In the genomic region with DNA sequence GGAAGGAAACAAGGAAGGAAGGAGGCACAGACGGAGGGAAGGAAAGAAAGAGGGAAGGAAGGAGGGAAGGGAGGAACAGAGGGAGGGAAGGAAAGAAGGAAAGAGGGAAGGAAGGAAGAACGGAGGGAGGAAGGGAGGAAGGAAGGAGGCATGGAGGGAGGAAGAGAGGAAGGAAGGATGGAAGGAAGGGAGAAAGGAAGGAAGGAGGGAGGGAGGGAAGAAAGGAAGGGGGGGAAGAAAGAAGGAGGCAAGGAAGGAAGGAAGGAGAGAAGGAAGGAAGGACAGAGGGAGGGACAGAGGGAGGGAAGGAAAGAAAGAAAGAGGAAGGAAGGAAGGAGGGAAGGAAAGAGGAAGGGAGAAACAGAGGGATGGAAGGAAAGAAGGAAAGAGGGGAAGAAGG, we compare ENCODE assay signal across 1 cellular context.
TF ChIP-seq lines count a peak whose summit lies in the region.

No MANE protein-coding gene starts in this region.

TF ChIP-seq in HepG2, 621 proteins besides CTCF, POLR2A, EP300 and RAD21 (continued from another document):
- TF ChIP-seq, protein P1, sequence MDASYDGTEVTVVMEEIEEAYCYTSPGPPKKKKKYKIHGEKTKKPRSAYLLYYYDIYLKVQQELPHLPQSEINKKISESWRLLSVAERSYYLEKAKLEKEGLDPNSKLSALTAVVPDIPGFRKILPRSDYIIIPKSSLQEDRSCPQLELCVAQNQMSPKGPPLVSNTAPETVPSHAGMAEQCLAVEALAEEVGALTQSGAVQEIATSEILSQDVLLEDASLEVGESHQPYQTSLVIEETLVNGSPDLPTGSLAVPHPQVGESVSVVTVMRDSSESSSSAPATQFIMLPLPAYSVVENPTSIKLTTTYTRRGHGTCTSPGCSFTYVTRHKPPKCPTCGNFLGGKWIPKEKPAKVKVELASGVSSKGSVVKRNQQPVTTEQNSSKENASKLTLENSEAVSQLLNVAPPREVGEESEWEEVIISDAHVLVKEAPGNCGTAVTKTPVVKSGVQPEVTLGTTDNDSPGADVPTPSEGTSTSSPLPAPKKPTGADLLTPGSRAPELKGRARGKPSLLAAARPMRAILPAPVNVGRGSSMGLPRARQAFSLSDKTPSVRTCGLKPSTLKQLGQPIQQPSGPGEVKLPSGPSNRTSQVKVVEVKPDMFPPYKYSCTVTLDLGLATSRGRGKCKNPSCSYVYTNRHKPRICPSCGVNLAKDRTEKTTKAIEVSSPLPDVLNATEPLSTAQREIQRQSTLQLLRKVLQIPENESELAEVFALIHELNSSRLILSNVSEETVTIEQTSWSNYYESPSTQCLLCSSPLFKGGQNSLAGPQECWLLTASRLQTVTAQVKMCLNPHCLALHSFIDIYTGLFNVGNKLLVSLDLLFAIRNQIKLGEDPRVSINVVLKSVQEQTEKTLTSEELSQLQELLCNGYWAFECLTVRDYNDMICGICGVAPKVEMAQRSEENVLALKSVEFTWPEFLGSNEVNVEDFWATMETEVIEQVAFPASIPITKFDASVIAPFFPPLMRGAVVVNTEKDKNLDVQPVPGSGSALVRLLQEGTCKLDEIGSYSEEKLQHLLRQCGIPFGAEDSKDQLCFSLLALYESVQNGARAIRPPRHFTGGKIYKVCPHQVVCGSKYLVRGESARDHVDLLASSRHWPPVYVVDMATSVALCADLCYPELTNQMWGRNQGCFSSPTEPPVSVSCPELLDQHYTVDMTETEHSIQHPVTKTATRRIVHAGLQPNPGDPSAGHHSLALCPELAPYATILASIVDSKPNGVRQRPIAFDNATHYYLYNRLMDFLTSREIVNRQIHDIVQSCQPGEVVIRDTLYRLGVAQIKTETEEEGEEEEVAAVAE (CRISPR knock-in tag; IDR thresholded peaks at IDR 0.05; ENCODE audit: borderline replicate concordance), result no peak
- TF ChIP-seq IKZF1 (IDR thresholded peaks at IDR 0.05) (peak; percentile 72; the same call in 1 of the 2 replicates), HDAC6 (IDR thresholded peaks at IDR 0.05; ENCODE audit: low read depth, low read length) (no peak), KDM1A (CRISPR knock-in tag; IDR thresholded peaks at IDR 0.05) (no peak)
